In genomic region chr2:231348173-231348572, GRCh38 we compare ENCODE assay signal across 18 cellular contexts. TPM values are rescaled to one million over a fixed set of nuclear protein-coding genes. Genes with fewer than 3 reads are reported as not detected.
A peak's percentile ranks its signal among the peaks of the same experiment; 100 is the strongest.
DNase-seq lines count a peak whose midpoint lies in the region; TF ChIP-seq lines count a peak whose summit lies in the region.
"Had no signal": no experiment of that assay in that cellular context is flagged by ENCODE, and none has a peak within 500 bp of the region (broad histone marks: within the 10 kb centered on the region; RNA-seq: fewer than 3 reads in every experiment).

No MANE protein-coding gene starts in this region.

- no peak overlapping the region for H2BK5ac ChIP-seq in mesendoderm (ENCODE audit: low read length)

- H3K36me3 Mint-ChIP-seq in neural progenitor cell, result peaks cover 27% of the 10 kb centered on the region
- H3K36me3 Mint-ChIP-seq: activated naive CD4-positive, alpha-beta T cell treated with anti-CD3 and anti-CD28 coated beads, Interleukin-2, amount 50 U/mL, for 24 hours had no signal

- DNase-seq in Caki2 (ENCODE audit: low read depth) (peak; percentile 28), SK-MEL-5 (ENCODE audit: low read depth, low spot score) (peak; percentile 40), epithelial cell of proximal tubule (ENCODE audit: low read depth) (peak; percentile 15), mesendoderm (peak; percentile 55), HuH-7 (ENCODE audit: low spot score) (no peak), neural progenitor cell (ENCODE audit: low spot score) (no peak), NCI-H187 treated with DMSO at 0.1 percent for 48 hours (lab: John Stamatoyannopoulos, UW) (no peak)
- no peak for DNase-seq in activated CD8-positive, alpha-beta memory T cell treated with anti-CD3 and anti-CD28 coated beads, Interleukin-2, amount 50 U/mL, for 48 hours
- DNase-seq: cerebellar nuclear complex; GM23248; NCI-H2081; stimulated activated CD4-positive, alpha-beta T cell treated with anti-CD3 and anti-CD28 coated beads, Interleukin-4, amount 100 ng/mL, for 1 hour had no signal

- no peak overlapping the region for H3K18ac ChIP-seq in mesendoderm (ENCODE audit: low read length)

- H3K27me3 ChIP-seq in mesendoderm (ENCODE audit: insufficient read depth, low read length, poor library complexity) (no peaks in the 10 kb centered on the region), neural progenitor cell (no peaks in the 10 kb centered on the region)
- H3K27me3 ChIP-seq: esophagus muscularis mucosa, right lobe of liver, tibial artery had no signal

- no CpG with 5 or more reads among the region's 2 CpGs for WGBS in mesendoderm (ENCODE audit: extremely low coverage, insufficient coverage, low lambda C conversion rate)

- H4K5ac ChIP-seq in mesendoderm (ENCODE audit: low read length), result no peak overlapping the region

- H2AK5ac ChIP-seq in mesendoderm (ENCODE audit: low read length), result no peak overlapping the region

- H3K23ac ChIP-seq in mesendoderm (ENCODE audit: low read length), result no peak overlapping the region

- no peak overlapping the region for H3K27ac Mint-ChIP-seq in neural progenitor cell
- H3K27ac Mint-ChIP-seq: activated naive CD4-positive, alpha-beta T cell treated with anti-CD3 and anti-CD28 coated beads, Interleukin-2, amount 50 U/mL, for 24 hours; T-helper 1 cell treated with Interleukin-12 subunit alpha and Interleukin-12 subunit beta and Interleukin-4 antibody, amounts not matched to agents 30 μg/mL and 1 μg/mL, for 36 hours had no signal

- H3K4ac ChIP-seq in mesendoderm (ENCODE audit: low read depth, low read length), result no peak overlapping the region

- H4K8ac ChIP-seq in mesendoderm (ENCODE audit: low read depth, low read length), result no peak overlapping the region

- H3K79me1 ChIP-seq in mesendoderm (ENCODE audit: low read length), result no peaks in the 10 kb centered on the region

- H3K56ac ChIP-seq in mesendoderm (ENCODE audit: low read length), result no peak overlapping the region

- no peak overlapping the region for H3K4me3 Mint-ChIP-seq in neural progenitor cell
- H3K4me3 Mint-ChIP-seq: activated naive CD4-positive, alpha-beta T cell treated with anti-CD3 and anti-CD28 coated beads, Interleukin-2, amount 50 U/mL, for 24 hours; T-helper 1 cell treated with Interleukin-12 subunit alpha and Interleukin-12 subunit beta and Interleukin-4 antibody, amounts not matched to agents 30 μg/mL and 1 μg/mL, for 36 hours had no signal

- H3K27ac ChIP-seq in mesendoderm (ENCODE audit: low read depth, low read length), result no peak overlapping the region
- H3K27ac ChIP-seq in neural progenitor cell, result no peak overlapping the region
- H3K27ac ChIP-seq: esophagus muscularis mucosa, GM23248, right lobe of liver, RWPE1, tibial artery had no signal

- H3K4me2 ChIP-seq in mesendoderm (ENCODE audit: low read length) (no peak overlapping the region), neural progenitor cell (no peak overlapping the region)

- H3K9ac ChIP-seq in mesendoderm (ENCODE audit: low read length), result no peak overlapping the region
- no peak overlapping the region for H3K9ac ChIP-seq in neural progenitor cell
- H3K9ac ChIP-seq: GM23248 had no signal

- H4K20me1 ChIP-seq in neural progenitor cell (ENCODE audit: low read depth), result no peaks in the 10 kb centered on the region

- no peak for TF ChIP-seq CTCF in epithelial cell of proximal tubule (conservative IDR thresholded peaks at IDR 0.05; ENCODE audit: low read depth, low read length)
- no peak for TF ChIP-seq CTCF in neural progenitor cell (IDR thresholded peaks at IDR 0.05)

- peaks cover 3% of the 10 kb centered on the region for H3F3A ChIP-seq in neural progenitor cell (ENCODE audit: low read depth)

- H3K4me1 Mint-ChIP-seq in neural progenitor cell, result peaks cover 2% of the 10 kb centered on the region
- H3K4me1 Mint-ChIP-seq: activated naive CD4-positive, alpha-beta T cell treated with anti-CD3 and anti-CD28 coated beads, Interleukin-2, amount 50 U/mL, for 24 hours had no signal

- no peak overlapping the region for H2BK15ac ChIP-seq in mesendoderm (replicated peaks; ENCODE audit: low read depth)

- H3K9me3 ChIP-seq in neural progenitor cell (ENCODE audit: low read depth), result no peaks in the 10 kb centered on the region
- H3K9me3 ChIP-seq: esophagus muscularis mucosa, right lobe of liver, tibial artery had no signal

- H3K4me3 ChIP-seq in epithelial cell of proximal tubule (ENCODE audit: low read depth, low read length), result no peak overlapping the region
- no peak overlapping the region for H3K4me3 ChIP-seq in mesendoderm (ENCODE audit: low read length)
- no peak overlapping the region for H3K4me3 ChIP-seq in neural progenitor cell
- H3K4me3 ChIP-seq: esophagus muscularis mucosa, GM23248, right lobe of liver, tibial artery had no signal

- no peaks in the 10 kb centered on the region for H3K9me3 Mint-ChIP-seq in neural progenitor cell
- H3K9me3 Mint-ChIP-seq: activated naive CD4-positive, alpha-beta T cell treated with anti-CD3 and anti-CD28 coated beads, Interleukin-2, amount 50 U/mL, for 24 hours; T-helper 1 cell treated with Interleukin-12 subunit alpha and Interleukin-12 subunit beta and Interleukin-4 antibody, amounts not matched to agents 30 μg/mL and 1 μg/mL, for 36 hours had no signal

- H2AFZ ChIP-seq in neural progenitor cell (replicated peaks), result no peak overlapping the region
- H2AFZ ChIP-seq: GM23248 had no signal

- in situ Hi-C loops in Caki2 (cut with HindIII; ENCODE audit: low pct_unique_long_range_greater_than_20kb, low sequenced_read_pairs), result no loop called here
- in situ Hi-C loops in SK-MEL-5 (cut with HindIII; ENCODE audit: low pct_unique_long_range_greater_than_20kb, low sequenced_read_pairs), result no loop called here

- no peaks in the 10 kb centered on the region for H3K27me3 Mint-ChIP-seq in neural progenitor cell (ENCODE audit: insufficient read depth, low read depth)

- H3K79me2 ChIP-seq in mesendoderm (ENCODE audit: control insufficient read depth, insufficient read depth, low read length) (no peaks in the 10 kb centered on the region), neural progenitor cell (ENCODE audit: low read depth) (no peaks in the 10 kb centered on the region)

- H2BK120ac ChIP-seq in mesendoderm (ENCODE audit: low read depth, low read length), result no peak overlapping the region

- H3K4me1 ChIP-seq in mesendoderm (ENCODE audit: control insufficient read depth, low read depth, low read length) (peaks cover 3% of the 10 kb centered on the region), neural progenitor cell (peaks cover 13% of the 10 kb centered on the region)
- H3K4me1 ChIP-seq: right lobe of liver, tibial artery had no signal

- H3K36me3 ChIP-seq in mesendoderm (ENCODE audit: control insufficient read depth, insufficient read depth, low read length) (no peaks in the 10 kb centered on the region), neural progenitor cell (no peaks in the 10 kb centered on the region)
- H3K36me3 ChIP-seq: right lobe of liver had no signal

RNA-seq across cellular contexts. Expression of gene B3GNT7, which starts 47.3 kb away (rescaled TPM):
- total RNA-seq in Caki2 (2014; rRNA removed; shearing (Covaris generic); ENCODE audit: low replicate concordance), result 0.57 and 1.4 TPM in 2 replicates
- total RNA-seq in SK-MEL-5 (2014; rRNA removed; shearing (Covaris generic)), result 20.2 and 21.5 TPM in 2 replicates
- 55.6 and 64.5 TPM in 2 replicates for polyA plus RNA-seq in SK-MEL-5 (2015; cell fraction: cytosol; rRNA removed)
- polyA plus RNA-seq in SK-MEL-5 (2015; cell fraction: nucleus; rRNA removed), result 25.3 and 38.7 TPM in 2 replicates
- 10.7 and 13.7 TPM in 2 replicates for total RNA-seq in epithelial cell of proximal tubule
- 121 TPM for polyA plus RNA-seq in mesendoderm (2013, experiment 1 of 2)
- polyA plus RNA-seq in mesendoderm (2013, experiment 2 of 2), result 118 TPM
- total RNA-seq in neural progenitor cell (ENCODE audit: low replicate concordance), result 0.90 and 1.5 TPM in 2 replicates
- total RNA-seq: GM23248 had no signal
- polyA plus RNA-seq: GM23248 had no signal

Comparison
In these comparisons a context has a peak if more than half of its experiments do, and no peak if none do; other contexts are left out.
1. DNase-seq: peak in Caki2 (single experiment), SK-MEL-5 (single experiment), epithelial cell of proximal tubule (single experiment) and mesendoderm (single experiment); none in HuH-7 (single experiment), activated CD8-positive, alpha-beta memory T cell treated with anti-CD3 and anti-CD28 coated beads, Interleukin-2, amount 50 U/mL, for 48 hours (single experiment), neural progenitor cell (single experiment) and NCI-H187 treated with DMSO at 0.1 percent for 48 hours (single experiment).